1 cellular context compared by ENCODE assay signal in genomic region chr1:19460535-19461351, GRCh38.
TF ChIP-seq lines count a peak whose summit lies in the region.

No MANE protein-coding gene starts in this region.

TF ChIP-seq in H1, 55 proteins besides CTCF, POLR2A, EP300 and RAD21 (continued from another document):
- TF ChIP-seq TAF7 (optimal IDR thresholded peaks at IDR 0.05; ENCODE audit: borderline replicate concordance, low read depth, low read length) (no peak), BACH1 (IDR thresholded peaks at IDR 0.05; ENCODE audit: low read length) (no peak), RNF2 (IDR thresholded peaks at IDR 0.05; ENCODE audit: borderline replicate concordance, low read depth, low read length, missing control alignments, poor library complexity, severe bottlenecking) (no peak)
